In the genomic region with DNA sequence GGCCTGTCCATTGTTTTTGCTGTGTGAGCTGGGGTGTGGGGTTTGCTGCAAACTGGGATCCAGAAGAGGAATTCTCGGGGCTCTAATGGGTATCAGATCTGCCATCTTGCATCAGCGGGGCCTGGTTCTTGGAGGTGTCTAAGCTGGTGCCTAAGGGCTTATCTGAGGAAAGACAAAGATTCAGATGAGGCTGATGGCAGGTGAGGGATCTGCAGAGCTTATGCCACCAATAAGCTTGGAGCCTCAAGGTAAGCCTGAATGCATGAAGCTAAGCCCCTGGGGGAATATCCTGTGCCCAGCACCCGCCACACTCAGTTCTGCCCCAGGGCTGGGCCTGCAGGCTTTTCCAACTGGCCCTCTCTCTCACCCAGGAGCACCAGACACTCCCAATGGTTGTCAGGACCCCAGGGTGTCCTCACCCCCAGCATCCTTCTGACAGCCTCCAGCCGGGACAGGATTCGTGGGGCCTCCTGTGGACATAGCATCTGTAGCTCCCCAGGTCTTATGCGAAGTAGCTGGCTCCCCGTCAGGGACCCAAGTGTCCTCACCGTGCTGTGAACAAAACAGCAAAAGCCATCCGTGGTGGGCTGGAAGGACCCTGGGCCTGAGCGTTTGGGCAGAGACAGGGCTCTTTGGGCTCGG, we compare ENCODE assay signal across 27 cellular contexts. TPM values are rescaled to one million over a fixed set of nuclear protein-coding genes. Genes with fewer than 3 reads are reported as not detected.
A peak's percentile ranks its signal among the peaks of the same experiment; 100 is the strongest.
DNase-seq lines count a peak whose midpoint lies in the region; ATAC-seq and TF ChIP-seq lines count a peak whose summit lies in the region.
"Had no signal": no experiment of that assay in that cellular context is flagged by ENCODE, and none has a peak within 500 bp of the region (broad histone marks: within the 10 kb centered on the region; RNA-seq: fewer than 3 reads in every experiment).

No MANE protein-coding gene starts in this region.

- TF ChIP-seq EP300 in suprapubic skin (IDR thresholded peaks at IDR 0.05) (no peak), ovary (IDR thresholded peaks at IDR 0.05) (no peak)

- peaks cover 23% of the 10 kb centered on the region for H3K9me3 ChIP-seq in WERI-Rb-1 (ENCODE audit: severe bottlenecking)
- H3K9me3 ChIP-seq in mucosa of descending colon: peaks cover 5% of the 10 kb centered on the region
- H3K9me3 ChIP-seq in suprapubic skin: no peaks in the 10 kb centered on the region
- no peaks in the 10 kb centered on the region for H3K9me3 ChIP-seq in ovary
- H3K9me3 ChIP-seq: SJSA1 had no signal

- H3K4me3 ChIP-seq in WERI-Rb-1 (ENCODE audit: low read depth, low read length) (no peak overlapping the region), mucosa of descending colon (no peak overlapping the region), suprapubic skin (no peak overlapping the region), ovary (no peak overlapping the region)
- H3K4me3 ChIP-seq: GM23248, SJSA1 had no signal

- no peaks in the 10 kb centered on the region for H3K36me3 ChIP-seq in WERI-Rb-1
- peaks cover 1% of the 10 kb centered on the region for H3K36me3 ChIP-seq in mucosa of descending colon (ENCODE audit: low read depth)
- no peaks in the 10 kb centered on the region for H3K36me3 ChIP-seq in suprapubic skin
- no peaks in the 10 kb centered on the region for H3K36me3 ChIP-seq in ovary
- H3K36me3 ChIP-seq: SJSA1 had no signal

- TF ChIP-seq CTCF in WERI-Rb-1 (IDR thresholded peaks at IDR 0.05; ENCODE audit: low read depth, low read length) (no peak), mucosa of descending colon (IDR thresholded peaks at IDR 0.05) (no peak), suprapubic skin (IDR thresholded peaks at IDR 0.05) (no peak), ovary (IDR thresholded peaks at IDR 0.05) (no peak)

- 95% methylated on average over 10 of the region's 11 CpGs for WGBS in suprapubic skin
- WGBS in ovary, 3 donors: 93 to 96% (median 95%) methylated on average over 11 of the region's 11 CpGs

- H3K27me3 ChIP-seq in WERI-Rb-1 (ENCODE audit: insufficient read depth, low read depth, severe bottlenecking) (no peaks in the 10 kb centered on the region), suprapubic skin (no peaks in the 10 kb centered on the region), ovary (no peaks in the 10 kb centered on the region)

- H3K4me1 ChIP-seq in mucosa of descending colon (ENCODE audit: low read depth): no peaks in the 10 kb centered on the region
- H3K4me1 ChIP-seq in suprapubic skin: no peaks in the 10 kb centered on the region
- no peaks in the 10 kb centered on the region for H3K4me1 ChIP-seq in ovary (ENCODE audit: insufficient read depth)
- H3K4me1 ChIP-seq: SJSA1 had no signal

- TF ChIP-seq POLR2A in suprapubic skin (IDR thresholded peaks at IDR 0.05) (no peak), ovary (IDR thresholded peaks at IDR 0.05) (no peak)

- DNase-seq in activated CD8-positive, alpha-beta memory T cell treated with anti-CD3 and anti-CD28 coated beads, Interleukin-2, amount 50 U/mL, for 48 hours: peak; percentile 30
- DNase-seq in activated CD8-positive, alpha-beta memory T cell treated with anti-CD3 and anti-CD28 coated beads, Interleukin-2, amount 50 U/mL, for 4 hours: no peak
- DNase-seq in WERI-Rb-1: peak; percentile 54
- DNase-seq in mucosa of descending colon: no peak
- DNase-seq in suprapubic skin (ENCODE audit: low spot score in 2 of 2): peak; percentile 48 to 49
- no peak for DNase-seq in DMS153 (lab: John Stamatoyannopoulos, UW)
- no peak for DNase-seq in AG08395 (ENCODE audit: low spot score)
- no peak for DNase-seq in ovary
- DNase-seq: 8988T; ACHN; CD4-positive, CD25-positive, alpha-beta regulatory T cell; DMS53; GM23248; HFFc6; NCI-H1092; NCI-H1417 treated with DMSO at 0.1 percent for 48 hours; NCI-H1694 treated with DMSO at 0.1 percent for 48 hours; NCI-H2081; NCI-H2227 treated with DMSO at 0.1 percent for 48 hours; NCI-H69; Right ventricle myocardium superior; RPMI8226 had no signal

- ATAC-seq in mucosa of descending colon: peak; percentile 16

- intact Hi-C loops in mucosa of descending colon (cut with DNase I, micrococcal nuclease) (no loop called here), ovary (cut with DNase I) (no loop called here)

- H3K27ac ChIP-seq in WERI-Rb-1 (peak overlapping the region; percentile 39), suprapubic skin (no peak overlapping the region), ovary (no peak overlapping the region)
- H3K27ac ChIP-seq: GM23248, SJSA1 had no signal

RNA-seq across cellular contexts. Expression of a gene that starts 9.5 kb away (rescaled TPM):
- total RNA-seq in mucosa of descending colon: 10 to 100 TPM in 2 of 3 donors, 1 to 10 TPM in 1; 4.9 to 84.8 (median 12.4) TPM
- 100 to 1,000 TPM in 2 of 4 donors, 10 to 100 TPM in 2; 65.9 to 288 (median 114) TPM for total RNA-seq in suprapubic skin
- total RNA-seq in ovary: 100 to 1,000 TPM in 5 of 7 donors, 10 to 100 TPM in 2; 75.8 to 278 (median 135) TPM
- 100 to 1,000 TPM; 229 to 234 TPM for polyA plus RNA-seq in ovary

RNA-seq across cellular contexts. Expression of a gene that starts 13.4 kb away (rescaled TPM):
- total RNA-seq in mucosa of descending colon (100 to 1,000 TPM; 211 to 539 (median 356) TPM), suprapubic skin (not detected), ovary (1 to 10 TPM in 1 of 7 donors, under 1 TPM in 5, not detected in 1; 0.23 to 1.9 (median 0.56) TPM)
- polyA plus RNA-seq in ovary: under 1 TPM in 1 of 2 donors, not detected in 1; 0.05 TPM
- total RNA-seq: CD4-positive, CD25-positive, alpha-beta regulatory T cell; Daoy; G401; GM23248; H7; HFFc6; Right ventricle myocardium superior; SJSA1 had no signal
- polyA plus RNA-seq: BJ; CD4-positive, CD25-positive, alpha-beta regulatory T cell; GM23248 had no signal

RNA-seq across cellular contexts. Expression of a gene that starts 38.3 kb away (rescaled TPM):
- 1 to 10 TPM; 2.5 to 6.1 (median 4.8) TPM for total RNA-seq in mucosa of descending colon
- total RNA-seq in suprapubic skin: 1 to 10 TPM in 2 of 4 donors, under 1 TPM in 1, not detected in 1; 0.38 to 2.6 (median 1.4) TPM
- total RNA-seq in ovary: 100 to 1,000 TPM in 3 of 7 donors, 10 to 100 TPM in 4; 18.8 to 183 (median 95.8) TPM
- polyA plus RNA-seq in ovary: 100 to 1,000 TPM; 101 to 259 TPM
- total RNA-seq: CD4-positive, CD25-positive, alpha-beta regulatory T cell; Daoy; H7; SJSA1 had no signal
- polyA plus RNA-seq: CD4-positive, CD25-positive, alpha-beta regulatory T cell had no signal

Comparison
In these comparisons a context has a peak if more than half of its experiments do, and no peak if none do; other contexts are left out.
1. DNase-seq: peak in activated CD8-positive, alpha-beta memory T cell treated with anti-CD3 and anti-CD28 coated beads, Interleukin-2, amount 50 U/mL, for 48 hours (single experiment), WERI-Rb-1 (single experiment) and suprapubic skin (2 of 2); none in activated CD8-positive, alpha-beta memory T cell treated with anti-CD3 and anti-CD28 coated beads, Interleukin-2, amount 50 U/mL, for 4 hours (single experiment), mucosa of descending colon (0 of 3), DMS153 (single experiment), AG08395 (single experiment) and ovary (0 of 5).
2. RNA of a gene that starts 13.4 kb away (total RNA-seq): 211 to 539 TPM in mucosa of descending colon; 0.23 to 1.9 TPM in ovary and not detected in suprapubic skin; every median in the first group is over 10 times any median in the second.